ENCODE assay signal across 15 cellular contexts in the genomic region with DNA sequence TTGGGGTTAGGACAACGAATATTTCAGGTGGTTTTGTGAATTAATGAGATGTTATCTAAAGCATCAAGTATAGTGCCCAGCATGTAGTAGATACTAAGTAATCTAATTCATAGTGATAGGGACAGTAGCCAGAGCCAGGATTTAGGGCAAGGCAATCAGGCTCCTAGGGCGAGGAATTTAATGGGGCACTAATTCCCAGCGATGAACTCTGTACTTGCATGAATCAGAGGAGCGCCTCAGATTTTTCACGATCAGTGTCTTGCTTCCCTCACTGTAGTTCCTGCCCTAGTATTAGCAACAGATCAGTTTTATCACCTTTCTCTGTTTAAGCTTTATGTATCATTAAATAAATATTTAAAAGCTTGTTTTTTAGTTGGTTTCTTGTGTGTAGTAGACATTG. TPM values are rescaled to one million over a fixed set of nuclear protein-coding genes. Genes with fewer than 3 reads are reported as not detected.
DNase-seq lines count a peak whose midpoint lies in the region; ATAC-seq, FAIRE-seq and TF ChIP-seq lines count a peak whose summit lies in the region.
"Had no signal": no experiment of that assay in that cellular context is flagged by ENCODE, and none has a peak within 500 bp of the region (broad histone marks: within the 10 kb centered on the region; RNA-seq: fewer than 3 reads in every experiment).

No MANE protein-coding gene starts in this region.

- in situ Hi-C loops in HepG2 (cut with HindIII; ENCODE audit: extremely low pct_ligation_motif_present, low pct_unique_long_range_greater_than_20kb) = no loop called here

- H4K20me1 ChIP-seq in HepG2 (ENCODE audit: insufficient read depth, low read length) (no peaks in the 10 kb centered on the region; the same call in 1 of the 2 replicates), OCI-LY1 (ENCODE audit: insufficient read depth, low read length) (no peaks in the 10 kb centered on the region)

- H3F3A ChIP-seq in OCI-LY1 (ENCODE audit: insufficient read depth, low read length) = no peaks in the 10 kb centered on the region

- H3K27ac ChIP-seq in HepG2 (ENCODE audit: extremely low read length, insufficient read depth, low read length) (no peak overlapping the region), right lobe of liver (no peak overlapping the region), OCI-LY1 (ENCODE audit: low read depth, low read length, poor library complexity, severe bottlenecking) (no peak overlapping the region)

- H3K27me3 ChIP-seq in HepG2 (ENCODE audit: control insufficient read depth in 1 of 2, insufficient read depth in 2 of 2, low read length in 2 of 2) (no peaks in the 10 kb centered on the region; a peak in 1 of 5 replicates), right lobe of liver (no peaks in the 10 kb centered on the region), OCI-LY1 (ENCODE audit: insufficient read depth, low read length) (no peaks in the 10 kb centered on the region)

- peaks cover 16% of the 10 kb centered on the region for H3K9me3 Mint-ChIP-seq in nephron

- no peak overlapping the region for H3K9ac ChIP-seq in HepG2 (ENCODE audit: insufficient read depth, low read depth, low read length)
- no peak overlapping the region for H3K9ac ChIP-seq in OCI-LY1 (ENCODE audit: low read length)

- H3K4me1 ChIP-seq in HepG2 (ENCODE audit: insufficient read depth, low read length) (peaks cover 31% of the 10 kb centered on the region), right lobe of liver (peaks cover 0 to 10% (median 4%) of the 10 kb centered on the region in 4 donors), OCI-LY1 (ENCODE audit: insufficient read depth, low read length, severe bottlenecking) (peaks cover 33% of the 10 kb centered on the region)

- peaks cover 13% of the 10 kb centered on the region; the same call in 1 of the 2 replicates for H3K9me3 ChIP-seq in HepG2 (ENCODE audit: low read length)
- no peaks in the 10 kb centered on the region for H3K9me3 ChIP-seq in right lobe of liver
- peaks cover 15% of the 10 kb centered on the region for H3K9me3 ChIP-seq in OCI-LY1 (ENCODE audit: low read length)

- POLR2A ChIA-PET in HepG2 (lab: Yijun Ruan, JAX) = no interaction called here

- DNase-seq in HepG2 (ENCODE audit: low spot score) (no peak), right lobe of liver (no peak), NCI-H1930 (lab: John Stamatoyannopoulos, UW) (no peak)
- DNase-seq in activated CD4-positive, alpha-beta T cell treated with anti-CD3 and anti-CD28 coated beads, Interleukin-2, amount 50 U/mL, for 1 hour = no peak
- DNase-seq: ACHN; C1 segment of cervical spinal cord; DMS79; NCI-H1105 treated with DMSO at 0.1 percent for 48 hours; NCI-H1694; NK-92 treated with Interleukin-12 subunit alpha and Interleukin-12 subunit beta, amount 100 ng/mL, for 24 hours; OCI-M1; Right ventricle myocardium superior had no signal

- TF ChIP-seq EP300 in HepG2 (IDR thresholded peaks at IDR 0.05; ENCODE audit: low read depth in 2 of 2, low read length in 2 of 2) (no peak), HepG2 (CRISPR knock-in tag; IDR thresholded peaks at IDR 0.05; ENCODE audit: borderline replicate concordance) (no peak)

- ATAC-seq in HepG2 (no peak), right lobe of liver (no peak), HG03521 (IDR thresholded peaks at IDR 0.05; ENCODE audit: unreplicated experiment) (no peak)

- H3K4me3 ChIP-seq in HepG2 (replicated peaks in 1 of 3; ENCODE audit: insufficient read depth in 1 of 3, low read depth in 2 of 3, low read length in 3 of 3) (no peak overlapping the region), right lobe of liver (no peak overlapping the region), OCI-LY1 (ENCODE audit: low read depth, low read length, poor library complexity, severe bottlenecking) (no peak overlapping the region)

- H3K9me2 ChIP-seq in OCI-LY1 (ENCODE audit: low read depth, low read length) = no peaks in the 10 kb centered on the region

- peaks cover 16% of the 10 kb centered on the region for H3K79me2 ChIP-seq in HepG2 (ENCODE audit: insufficient read depth, low read length)
- H3K79me2 ChIP-seq in OCI-LY1 (ENCODE audit: insufficient read depth, low read length) = peaks cover 24% of the 10 kb centered on the region

- 0 out of 2 replicates have a peak overlapping the region, but pooled peaks have one; percentile 15 for H3K4me2 ChIP-seq in HepG2 (ENCODE audit: low read depth, low read length)
- peak overlapping the region; percentile 23; the same call in 1 of the 2 replicates for H3K4me2 ChIP-seq in OCI-LY1 (ENCODE audit: low read length)

- CTCF ChIA-PET in HepG2 (lab: Yijun Ruan, JAX; ENCODE audit: low intra/inter-chr PET ratio, low total read pairs) = no interaction called here

- peaks cover 4% of the 10 kb centered on the region for H3K27me3 Mint-ChIP-seq in nephron (ENCODE audit: low read depth)

- H2AFZ ChIP-seq in HepG2 (ENCODE audit: low read length) = no peak overlapping the region
- no peak overlapping the region for H2AFZ ChIP-seq in OCI-LY1 (ENCODE audit: low read length)

- no peak for FAIRE-seq in HepG2 (lab: Jason Lieb, UNC)

- H3K36me3 ChIP-seq in HepG2 (replicated peaks in 1 of 2; ENCODE audit: control insufficient read depth in 1 of 2, insufficient read depth in 2 of 2, low read length in 2 of 2) (peaks cover 1 to 13% of the 10 kb centered on the region in 2 experiments; a peak in 3 of 5 replicates), right lobe of liver (peaks cover 0 to 37% (median 9%) of the 10 kb centered on the region in 4 donors), OCI-LY1 (ENCODE audit: insufficient read depth, low read length) (peaks cover 43% of the 10 kb centered on the region)

- BruUV-seq in HepG2 (replicated peaks; lab: Mats Ljungman, UMichigan) = no TSS peak

- TF ChIP-seq RAD21 in HepG2 (CRISPR knock-in tag; IDR thresholded peaks at IDR 0.05) = no peak

- intact Hi-C loops in HepG2 (cut with micrococcal nuclease; ENCODE audit: unreplicated experiment) (no loop called here), right lobe of liver (cut with DNase I) (no loop called here)

- H3K4me1 Mint-ChIP-seq in nephron = peaks cover 14% of the 10 kb centered on the region

- TF ChIP-seq POLR2A in HepG2 (IDR thresholded peaks at IDR 0.05; ENCODE audit: insufficient read depth in 1 of 2, low read depth in 2 of 2, low read length in 2 of 2) (no peak), right lobe of liver (IDR thresholded peaks at IDR 0.05) (no peak)

- H3K36me3 Mint-ChIP-seq in nephron (ENCODE audit: low read depth) = peaks cover 47% of the 10 kb centered on the region

- TF ChIP-seq CTCF in HepG2 (CRISPR knock-in tag; IDR thresholded peaks at IDR 0.05) (no peak), right lobe of liver (IDR thresholded peaks at IDR 0.05) (no peak), OCI-LY1 (IDR thresholded peaks at IDR 0.05; ENCODE audit: low read length) (no peak), nephron (IDR thresholded peaks at IDR 0.05; ENCODE audit: unreplicated experiment in 3 of 3) (no peak)

- over 99% methylated on average over 5 of the region's 5 CpGs for WGBS in HepG2 (ENCODE audit: low lambda C conversion rate)
- 95% methylated on average over 4 of the region's 5 CpGs for WGBS in right lobe of liver (ENCODE audit: insufficient coverage, low coverage, low lambda C conversion rate, missing lambda C conversion rate)

- H3K4me3 Mint-ChIP-seq in nephron = peak overlapping the region; percentile 58 to 70 (median 67)

- H3K27ac Mint-ChIP-seq in nephron = peak overlapping the region in 1 of 3 experiments; percentile 48

RNA-seq across cellular contexts. Expression of a gene that starts 3.1 kb away (rescaled TPM):
- total RNA-seq in HepG2 (2016; rRNA removed; fragmentation: Illumina TruSeq; extraction: Trizol) (15.5 and 20.2 TPM in 2 replicates), right lobe of liver (10 to 100 TPM in 5 of 6 experiments, 1 to 10 TPM in 1; 9.1 to 15.3 (median 11.4) TPM)
- total RNA-seq in HepG2 (2016; cell fraction: cytosol; rRNA removed; fragmentation: Illumina TruSeq; extraction: Trizol; ENCODE audit: low read depth) = 1.0 and 1.4 TPM in 2 replicates
- total RNA-seq in HepG2 (2016; cell fraction: insoluble cytoplasmic fraction; rRNA removed; fragmentation: Illumina TruSeq; extraction: Trizol) = 16.1 and 23.0 TPM in 2 replicates
- 7.4 TPM in 2 replicates for total RNA-seq in HepG2 (2016; cell fraction: membrane; rRNA removed; fragmentation: Illumina TruSeq; extraction: Trizol)
- 13.2 and 13.5 TPM in 2 replicates for total RNA-seq in HepG2 (2016; cell fraction: nucleus; rRNA removed; fragmentation: Illumina TruSeq; extraction: Trizol)
- 10.7 and 12.9 TPM in 2 replicates for polyA plus RNA-seq in HepG2 (2011; rRNA removed)
- 3.9 and 6.7 TPM in 2 replicates for polyA plus RNA-seq in HepG2 (2011; cell fraction: cytosol; rRNA removed)
- 7.2 and 8.0 TPM in 2 replicates for polyA plus RNA-seq in HepG2 (2011; cell fraction: nucleus; rRNA removed)
- 8.7 and 11.1 TPM in 2 replicates for polyA plus RNA-seq in HepG2 (2012)
- polyA plus RNA-seq in HepG2 (2016; cell fraction: cytosol; fragmentation: Illumina TruSeq; extraction: Trizol; ENCODE audit: low read depth) = 0.70 and 0.80 TPM in 2 replicates
- polyA plus RNA-seq in HepG2 (2016; cell fraction: insoluble cytoplasmic fraction; fragmentation: Illumina TruSeq; extraction: Trizol; ENCODE audit: low read depth) = 19.1 and 20.5 TPM in 2 replicates
- polyA plus RNA-seq in HepG2 (2016; cell fraction: membrane; fragmentation: Illumina TruSeq; extraction: Trizol; ENCODE audit: low read depth) = 3.2 TPM in 2 replicates
- 15.3 and 16.1 TPM in 2 replicates for polyA plus RNA-seq in HepG2 (2016; cell fraction: nucleus; fragmentation: Illumina TruSeq; extraction: Trizol; ENCODE audit: insufficient read depth, low read depth)
- polyA minus RNA-seq in HepG2 (2011; rRNA and poly(A)+ RNA removed; ENCODE audit: low replicate concordance) = 10.6 and 10.9 TPM in 2 replicates
- polyA minus RNA-seq in HepG2 (2011; cell fraction: cytosol; rRNA and poly(A)+ RNA removed) = 7.3 and 8.7 TPM in 2 replicates
- 15.2 and 18.8 TPM in 2 replicates for polyA minus RNA-seq in HepG2 (2011; cell fraction: nucleus; rRNA and poly(A)+ RNA removed)

RNA-seq across cellular contexts. Expression of a gene that starts 53.7 kb away (rescaled TPM):
- total RNA-seq in HepG2 (2016; rRNA removed; fragmentation: Illumina TruSeq; extraction: Trizol) (2.3 and 3.1 TPM in 2 replicates), right lobe of liver (10 to 100 TPM in 3 of 6 experiments, 1 to 10 TPM in 3; 3.6 to 29.4 (median 11.0) TPM)
- 0.20 and 0.53 TPM in 2 replicates for total RNA-seq in HepG2 (2016; cell fraction: cytosol; rRNA removed; fragmentation: Illumina TruSeq; extraction: Trizol; ENCODE audit: low read depth)
- 2.0 and 2.4 TPM in 2 replicates for total RNA-seq in HepG2 (2016; cell fraction: insoluble cytoplasmic fraction; rRNA removed; fragmentation: Illumina TruSeq; extraction: Trizol)
- total RNA-seq in HepG2 (2016; cell fraction: membrane; rRNA removed; fragmentation: Illumina TruSeq; extraction: Trizol) = 1.4 and 1.5 TPM in 2 replicates
- 5.1 and 6.3 TPM in 2 replicates for total RNA-seq in HepG2 (2016; cell fraction: nucleus; rRNA removed; fragmentation: Illumina TruSeq; extraction: Trizol)
- 7.6 and 8.1 TPM in 2 replicates for polyA plus RNA-seq in HepG2 (2011; rRNA removed)
- 4.7 and 6.2 TPM in 2 replicates for polyA plus RNA-seq in HepG2 (2011; cell fraction: cytosol; rRNA removed)
- polyA plus RNA-seq in HepG2 (2011; cell fraction: nucleus; rRNA removed) = 4.6 and 6.0 TPM in 2 replicates
- 3.8 and 5.2 TPM in 2 replicates for polyA plus RNA-seq in HepG2 (2012)
- 1.1 and 1.8 TPM in 2 replicates for polyA plus RNA-seq in HepG2 (2016; cell fraction: cytosol; fragmentation: Illumina TruSeq; extraction: Trizol; ENCODE audit: low read depth)
- polyA plus RNA-seq in HepG2 (2016; cell fraction: insoluble cytoplasmic fraction; fragmentation: Illumina TruSeq; extraction: Trizol; ENCODE audit: low read depth) = 11.7 and 16.1 TPM in 2 replicates
- polyA plus RNA-seq in HepG2 (2016; cell fraction: membrane; fragmentation: Illumina TruSeq; extraction: Trizol; ENCODE audit: low read depth) = 4.1 and 4.6 TPM in 2 replicates
- 16.2 and 16.8 TPM in 2 replicates for polyA plus RNA-seq in HepG2 (2016; cell fraction: nucleus; fragmentation: Illumina TruSeq; extraction: Trizol; ENCODE audit: insufficient read depth, low read depth)
- polyA minus RNA-seq in HepG2 (2011; rRNA and poly(A)+ RNA removed; ENCODE audit: low replicate concordance) = 8.2 and 20.9 TPM in 2 replicates
- polyA minus RNA-seq in HepG2 (2011; cell fraction: cytosol; rRNA and poly(A)+ RNA removed) = 2.1 and 2.5 TPM in 2 replicates
- polyA minus RNA-seq in HepG2 (2011; cell fraction: nucleus; rRNA and poly(A)+ RNA removed) = 6.3 and 6.8 TPM in 2 replicates
